ENCODE assay signal across 10 cellular contexts in the genomic region with DNA sequence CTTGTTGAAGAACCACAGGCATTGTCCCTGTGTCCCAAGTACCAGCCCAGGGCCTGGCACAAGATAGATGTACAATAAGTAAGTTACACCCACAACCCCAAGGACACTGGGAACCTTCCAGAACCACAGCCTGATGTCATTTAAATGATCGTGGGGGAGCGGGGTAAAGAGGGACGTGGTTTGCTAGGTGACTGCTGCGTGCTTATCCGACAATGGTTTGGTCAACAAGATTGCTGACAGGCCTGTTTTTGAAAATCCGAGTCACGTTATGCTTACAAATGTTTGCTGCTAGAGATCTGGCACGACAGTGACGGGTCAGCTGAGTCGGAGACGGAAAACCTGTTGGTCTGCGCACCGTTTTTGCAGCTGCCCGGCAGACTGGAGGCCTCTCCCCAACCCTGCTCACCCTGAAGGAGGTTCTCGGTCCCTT. TPM values are rescaled to one million over a fixed set of nuclear protein-coding genes. Genes with fewer than 3 reads are reported as not detected.
DNase-seq lines count a peak whose midpoint lies in the region; ATAC-seq and TF ChIP-seq lines count a peak whose summit lies in the region.
"Had no signal": no experiment of that assay in that cellular context is flagged by ENCODE, and none has a peak within 500 bp of the region (broad histone marks: within the 10 kb centered on the region; RNA-seq: fewer than 3 reads in every experiment).

No MANE protein-coding gene starts in this region.

- H3K9me3 ChIP-seq in lower lobe of right lung, result no peaks in the 10 kb centered on the region

- DNase-seq in activated CD8-positive, alpha-beta memory T cell treated with anti-CD3 and anti-CD28 coated beads, Interleukin-2, amount 10 ng/mL, durations not matched to agents 7 days and 5 days, result peak; percentile 77
- DNase-seq in activated CD8-positive, alpha-beta memory T cell treated with anti-CD3 and anti-CD28 coated beads, Interleukin-2, amount 50 U/mL, for 48 hours, result no peak
- DNase-seq in activated T-helper 2 cell treated with anti-CD3 and anti-CD28 coated beads, Interferon-gamma antibody, Interleukin-2, Interleukin-4, amounts not matched to agents 10 μg/mL and 5 μg/mL and 100 μg/mL, durations not matched to agents 14 hours and 24 hours and 36 hours (ENCODE audit: low spot score), result no peak
- DNase-seq in lower lobe of right lung (peak; percentile 24), NOMO-1 treated with dmso at 0.1 percent for 144 hours (lab: John Stamatoyannopoulos, UW; ENCODE audit: unreplicated experiment) (no peak), head of caudate nucleus (no peak)
- DNase-seq: NCI-H187 treated with DMSO at 0.1 percent for 48 hours had no signal

- H3K27ac ChIP-seq in lower lobe of right lung (peak overlapping the region; percentile 25), temporal lobe (ENCODE audit: low read depth, low read length) (peak overlapping the region; percentile 17)

- ATAC-seq in activated CD8-positive, alpha-beta memory T cell treated with anti-CD3 and anti-CD28 coated beads, Interleukin-2, amount 10 ng/mL, durations not matched to agents 7 days and 5 days, result peak; percentile 0
- no peak for ATAC-seq in lower lobe of right lung
- ATAC-seq in esophagus mucosa, result no peak
- ATAC-seq: Right ventricle myocardium inferior had no signal

- no peak for TF ChIP-seq CTCF in lower lobe of right lung (IDR thresholded peaks at IDR 0.05)

- CTCF ChIA-PET in activated CD8-positive, alpha-beta memory T cell treated with anti-CD3 and anti-CD28 coated beads, Interleukin-2, amount 10 ng/mL, durations not matched to agents 7 days and 5 days (lab: Charles Lee), result interaction anchor here (1.2 to 7.1 kb wide), 7 partner anchors 12 to 157 kb away, joined by 3 to 60 read pairs (median 5); no protein-coding TSS in a partner anchor

- peak overlapping the region; percentile 20 for H3K4me3 ChIP-seq in lower lobe of right lung

- peak overlapping the region; percentile 86 for H3K4me3 Mint-ChIP-seq in activated CD8-positive, alpha-beta memory T cell treated with anti-CD3 and anti-CD28 coated beads, Interleukin-2, amount 10 ng/mL, durations not matched to agents 7 days and 5 days
- H3K4me3 Mint-ChIP-seq in activated T-helper 2 cell treated with anti-CD3 and anti-CD28 coated beads, Interferon-gamma antibody, Interleukin-2, Interleukin-4, amounts not matched to agents 10 μg/mL and 5 μg/mL and 100 μg/mL, durations not matched to agents 14 hours and 24 hours and 36 hours (ENCODE audit: low read depth), result peak overlapping the region; percentile 74

- intact Hi-C loops in activated T-helper 2 cell treated with anti-CD3 and anti-CD28 coated beads, Interferon-gamma antibody, Interleukin-2, Interleukin-4, amounts not matched to agents 10 μg/mL and 5 μg/mL and 100 μg/mL, durations not matched to agents 14 hours and 24 hours and 36 hours (cut with micrococcal nuclease), result loop anchor here (2.0 kb wide), 1 partner anchor 14 kb away; no protein-coding TSS in a partner anchor
- intact Hi-C loops in lower lobe of right lung (cut with DNase I) (no loop called here), head of caudate nucleus (cut with DNase I) (no loop called here)

- no peaks in the 10 kb centered on the region for H3K27me3 Mint-ChIP-seq in activated CD8-positive, alpha-beta memory T cell treated with anti-CD3 and anti-CD28 coated beads, Interleukin-2, amount 10 ng/mL, durations not matched to agents 7 days and 5 days
- H3K27me3 Mint-ChIP-seq in activated T-helper 2 cell treated with anti-CD3 and anti-CD28 coated beads, Interferon-gamma antibody, Interleukin-2, Interleukin-4, amounts not matched to agents 10 μg/mL and 5 μg/mL and 100 μg/mL, durations not matched to agents 14 hours and 24 hours and 36 hours (ENCODE audit: low read depth), result no peaks in the 10 kb centered on the region

- peaks cover 82% of the 10 kb centered on the region for H3K4me1 Mint-ChIP-seq in activated CD8-positive, alpha-beta memory T cell treated with anti-CD3 and anti-CD28 coated beads, Interleukin-2, amount 10 ng/mL, durations not matched to agents 7 days and 5 days
- peaks cover 66% of the 10 kb centered on the region for H3K4me1 Mint-ChIP-seq in activated T-helper 2 cell treated with anti-CD3 and anti-CD28 coated beads, Interferon-gamma antibody, Interleukin-2, Interleukin-4, amounts not matched to agents 10 μg/mL and 5 μg/mL and 100 μg/mL, durations not matched to agents 14 hours and 24 hours and 36 hours (ENCODE audit: low read depth)

- H3K27ac Mint-ChIP-seq in activated CD8-positive, alpha-beta memory T cell treated with anti-CD3 and anti-CD28 coated beads, Interleukin-2, amount 10 ng/mL, durations not matched to agents 7 days and 5 days, result peak overlapping the region; percentile 97
- H3K27ac Mint-ChIP-seq in activated T-helper 2 cell treated with anti-CD3 and anti-CD28 coated beads, Interferon-gamma antibody, Interleukin-2, Interleukin-4, amounts not matched to agents 10 μg/mL and 5 μg/mL and 100 μg/mL, durations not matched to agents 14 hours and 24 hours and 36 hours, result peak overlapping the region; percentile 96

- H3K36me3 ChIP-seq in lower lobe of right lung, result peaks cover 5% of the 10 kb centered on the region

- no peaks in the 10 kb centered on the region for H3K9me3 Mint-ChIP-seq in activated CD8-positive, alpha-beta memory T cell treated with anti-CD3 and anti-CD28 coated beads, Interleukin-2, amount 10 ng/mL, durations not matched to agents 7 days and 5 days (ENCODE audit: low read depth)
- H3K9me3 Mint-ChIP-seq in activated T-helper 2 cell treated with anti-CD3 and anti-CD28 coated beads, Interferon-gamma antibody, Interleukin-2, Interleukin-4, amounts not matched to agents 10 μg/mL and 5 μg/mL and 100 μg/mL, durations not matched to agents 14 hours and 24 hours and 36 hours, result no peaks in the 10 kb centered on the region

- H3K36me3 Mint-ChIP-seq in activated CD8-positive, alpha-beta memory T cell treated with anti-CD3 and anti-CD28 coated beads, Interleukin-2, amount 10 ng/mL, durations not matched to agents 7 days and 5 days, result peaks cover 71% of the 10 kb centered on the region
- H3K36me3 Mint-ChIP-seq in activated T-helper 2 cell treated with anti-CD3 and anti-CD28 coated beads, Interferon-gamma antibody, Interleukin-2, Interleukin-4, amounts not matched to agents 10 μg/mL and 5 μg/mL and 100 μg/mL, durations not matched to agents 14 hours and 24 hours and 36 hours (ENCODE audit: low read depth), result peaks cover 71% of the 10 kb centered on the region

- H3K4me1 ChIP-seq in lower lobe of right lung, result peaks cover 54% of the 10 kb centered on the region

- H3K27me3 ChIP-seq in lower lobe of right lung (ENCODE audit: low read depth), result no peaks in the 10 kb centered on the region

RNA-seq across cellular contexts. Expression of a gene that starts 22.8 kb away (rescaled TPM):
- 1,000 to 10,000 TPM; 1,052 to 1,190 TPM for total RNA-seq in activated CD8-positive, alpha-beta memory T cell treated with anti-CD3 and anti-CD28 coated beads, Interleukin-2, amount 10 ng/mL, durations not matched to agents 7 days and 5 days
- 478 and 483 TPM in 2 replicates for total RNA-seq in activated T-helper 2 cell treated with anti-CD3 and anti-CD28 coated beads, Interferon-gamma antibody, Interleukin-2, Interleukin-4, amounts not matched to agents 10 μg/mL and 5 μg/mL and 100 μg/mL, durations not matched to agents 14 hours and 24 hours and 36 hours
- total RNA-seq in lower lobe of right lung (221 TPM), temporal lobe (62.0 TPM), esophagus mucosa (16.3 TPM)

RNA-seq across cellular contexts. Expression of a gene that starts 53.2 kb away (rescaled TPM):
- 10 to 100 TPM; 38.5 to 44.9 TPM for total RNA-seq in activated CD8-positive, alpha-beta memory T cell treated with anti-CD3 and anti-CD28 coated beads, Interleukin-2, amount 10 ng/mL, durations not matched to agents 7 days and 5 days
- total RNA-seq in activated T-helper 2 cell treated with anti-CD3 and anti-CD28 coated beads, Interferon-gamma antibody, Interleukin-2, Interleukin-4, amounts not matched to agents 10 μg/mL and 5 μg/mL and 100 μg/mL, durations not matched to agents 14 hours and 24 hours and 36 hours, result 57.7 and 59.6 TPM in 2 replicates
- total RNA-seq in lower lobe of right lung (53.0 TPM), temporal lobe (47.0 TPM), esophagus mucosa (26.3 TPM)

Comparison
In these comparisons a context has a peak if more than half of its experiments do, and no peak if none do; other contexts are left out.
1. DNase-seq: peak in activated CD8-positive, alpha-beta memory T cell treated with anti-CD3 and anti-CD28 coated beads, Interleukin-2, amount 10 ng/mL, durations not matched to agents 7 days and 5 days (single experiment) and lower lobe of right lung (single experiment); none in activated CD8-positive, alpha-beta memory T cell treated with anti-CD3 and anti-CD28 coated beads, Interleukin-2, amount 50 U/mL, for 48 hours (single experiment), activated T-helper 2 cell treated with anti-CD3 and anti-CD28 coated beads, Interferon-gamma antibody, Interleukin-2, Interleukin-4, amounts not matched to agents 10 μg/mL and 5 μg/mL and 100 μg/mL, durations not matched to agents 14 hours and 24 hours and 36 hours (single experiment), NOMO-1 treated with dmso at 0.1 percent for 144 hours (single experiment) and head of caudate nucleus (0 of 42).